8 cellular contexts compared by ENCODE assay signal in the genomic region with DNA sequence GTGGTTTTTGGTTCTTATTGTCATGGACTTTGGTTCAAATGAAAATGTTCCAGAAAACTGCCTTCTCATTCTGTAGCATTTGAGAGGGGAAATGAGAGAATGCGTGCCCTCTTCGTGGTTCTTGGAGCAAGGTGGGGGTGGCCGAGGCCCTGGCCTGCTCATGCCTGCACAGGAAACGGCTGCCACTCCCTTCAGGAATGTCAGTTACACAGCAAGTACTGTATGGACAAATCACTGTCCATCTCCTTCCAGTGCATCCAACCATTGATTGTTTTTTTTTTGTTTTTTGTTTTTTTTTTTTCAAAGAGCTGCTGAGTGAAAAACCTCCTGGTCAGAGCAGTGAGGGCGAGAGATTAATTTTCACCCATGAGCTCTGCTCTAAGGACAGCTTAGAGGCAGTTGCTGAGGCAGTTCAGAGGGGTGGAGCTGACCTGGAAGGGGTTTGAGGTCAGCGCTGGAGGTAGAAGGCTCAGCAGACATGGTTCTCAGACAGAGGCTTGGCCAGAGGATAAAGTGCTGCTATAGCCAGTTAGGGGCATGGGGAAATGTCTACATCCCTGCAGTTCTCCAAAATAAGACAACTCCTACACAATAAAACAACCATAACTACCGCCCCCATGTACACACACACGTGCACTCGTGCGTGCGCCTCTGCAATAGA. TPM values are rescaled to one million over a fixed set of nuclear protein-coding genes. Genes with fewer than 3 reads are reported as not detected.
DNase-seq lines count a peak whose midpoint lies in the region; TF ChIP-seq lines count a peak whose summit lies in the region.

No MANE protein-coding gene starts in this region.

- H3K36me3 ChIP-seq in SJSA1 (peaks cover 40% of the 10 kb centered on the region), hepatocyte (replicated peaks; ENCODE audit: insufficient read depth, low read depth) (no peaks in the 10 kb centered on the region), smooth muscle cell (ENCODE audit: low read depth) (no peaks in the 10 kb centered on the region)

- H2AFZ ChIP-seq in hepatocyte (no peak overlapping the region), smooth muscle cell (ENCODE audit: low read depth) (no peak overlapping the region)

- H3K79me2 ChIP-seq in hepatocyte, result no peaks in the 10 kb centered on the region
- no peaks in the 10 kb centered on the region for H3K79me2 ChIP-seq in smooth muscle cell (ENCODE audit: low read depth)

- peak; percentile 36 for DNase-seq in NCI-H82 (lab: John Stamatoyannopoulos, UW)
- no peak for DNase-seq in NCI-H82 treated with DMSO at 0.1 percent for 48 hours (lab: John Stamatoyannopoulos, UW; ENCODE audit: unreplicated experiment)
- DNase-seq in SJSA1 (ENCODE audit: low read depth in 1 of 2, low spot score in 2 of 2), result peak; percentile 39 to 72
- no peak for DNase-seq in hepatocyte (ENCODE audit: low spot score)
- no peak for DNase-seq in smooth muscle cell (lab: John Stamatoyannopoulos, UW; ENCODE audit: unreplicated experiment)
- DNase-seq in NCI-H1694 (lab: John Stamatoyannopoulos, UW), result no peak
- no peak for DNase-seq in GM03348 (ENCODE audit: low spot score)
- no peak for DNase-seq in stimulated activated CD4-positive, alpha-beta T cell treated with anti-CD3 and anti-CD28 coated beads, Interleukin-4, amount 100 ng/mL, for 24 hours

- peaks cover 44% of the 10 kb centered on the region for H3K4me1 ChIP-seq in SJSA1 (replicated peaks)
- H3K4me1 ChIP-seq in hepatocyte (ENCODE audit: insufficient read depth), result peaks cover 6% of the 10 kb centered on the region
- H3K4me1 ChIP-seq in smooth muscle cell (ENCODE audit: low read depth), result peaks cover 3% of the 10 kb centered on the region

- H3K4me3 ChIP-seq in SJSA1 (no peak overlapping the region), hepatocyte (no peak overlapping the region), smooth muscle cell (no peak overlapping the region)

- H3K27ac ChIP-seq in SJSA1 (peak overlapping the region; percentile 59), hepatocyte (no peak overlapping the region), smooth muscle cell (ENCODE audit: low read depth) (no peak overlapping the region)

- H4K20me1 ChIP-seq in hepatocyte (ENCODE audit: insufficient read depth, poor library complexity, severe bottlenecking), result no peaks in the 10 kb centered on the region
- H4K20me1 ChIP-seq in smooth muscle cell (ENCODE audit: low read depth), result no peaks in the 10 kb centered on the region

- H3K27me3 ChIP-seq in SJSA1 (replicated peaks) (no peaks in the 10 kb centered on the region), hepatocyte (no peaks in the 10 kb centered on the region), smooth muscle cell (ENCODE audit: low read depth) (no peaks in the 10 kb centered on the region)

- no peak overlapping the region for H3K9ac ChIP-seq in smooth muscle cell (ENCODE audit: low read depth)

- H3K4me2 ChIP-seq in hepatocyte (peak overlapping the region; percentile 49), smooth muscle cell (peak overlapping the region; percentile 62)

- TF ChIP-seq CTCF in hepatocyte (IDR thresholded peaks at IDR 0.05; ENCODE audit: poor library complexity) (no peak), smooth muscle cell (IDR thresholded peaks at IDR 0.05; ENCODE audit: borderline replicate concordance, insufficient read depth, poor library complexity, severe bottlenecking) (no peak)

- H3K9me3 ChIP-seq in SJSA1 (replicated peaks), result no peaks in the 10 kb centered on the region
- no peaks in the 10 kb centered on the region for H3K9me3 ChIP-seq in hepatocyte (ENCODE audit: low read depth)
- H3K9me3 ChIP-seq in smooth muscle cell (replicated peaks; ENCODE audit: low read depth), result no peaks in the 10 kb centered on the region

- H3K9me2 ChIP-seq in hepatocyte (replicated peaks; ENCODE audit: insufficient read depth), result no peaks in the 10 kb centered on the region

- H3F3A ChIP-seq in smooth muscle cell (ENCODE audit: low read depth), result no peaks in the 10 kb centered on the region

- 84% methylated on average over 11 of the region's 11 CpGs for WGBS in hepatocyte (ENCODE audit: low lambda C conversion rate, missing lambda C conversion rate)
- WGBS in smooth muscle cell (ENCODE audit: low lambda C conversion rate), result 81% methylated on average over 11 of the region's 11 CpGs

RNA-seq across cellular contexts. Expression of a gene that starts 20.2 kb away (rescaled TPM):
- total RNA-seq in SJSA1 (2014; rRNA removed; shearing (Covaris generic)), result 170 and 171 TPM in 2 replicates
- 12.0 and 13.9 TPM in 2 replicates for total RNA-seq in hepatocyte
- polyA plus RNA-seq in hepatocyte, result 7.6 and 14.1 TPM in 2 replicates
- total RNA-seq in smooth muscle cell, result 37.4 and 44.1 TPM in 2 replicates
- polyA plus RNA-seq in smooth muscle cell, result 14.3 and 15.0 TPM in 2 replicates

RNA-seq across cellular contexts. Expression of a gene that starts 58.7 kb away (rescaled TPM):
- total RNA-seq in SJSA1 (2014; rRNA removed; shearing (Covaris generic)), result 166 and 176 TPM in 2 replicates
- 210 and 218 TPM in 2 replicates for total RNA-seq in hepatocyte
- 803 and 884 TPM in 2 replicates for polyA plus RNA-seq in hepatocyte
- total RNA-seq in smooth muscle cell, result 321 and 375 TPM in 2 replicates
- 1,155 and 1,251 TPM in 2 replicates for polyA plus RNA-seq in smooth muscle cell

Comparison
In these comparisons a context has a peak if more than half of its experiments do, and no peak if none do; other contexts are left out.
1. DNase-seq: peak in NCI-H82 (single experiment) and SJSA1 (2 of 2); none in NCI-H82 treated with DMSO at 0.1 percent for 48 hours (single experiment), hepatocyte (single experiment), smooth muscle cell (single experiment), NCI-H1694 (single experiment), GM03348 (single experiment) and stimulated activated CD4-positive, alpha-beta T cell treated with anti-CD3 and anti-CD28 coated beads, Interleukin-4, amount 100 ng/mL, for 24 hours (single experiment).